ENCODE assay signal across 8 cellular contexts in genomic region chr10:71967958-71968357, GRCh38. TPM values are rescaled to one million over a fixed set of nuclear protein-coding genes. Genes with fewer than 3 reads are reported as not detected.
DNase-seq lines count a peak whose midpoint lies in the region; ATAC-seq and TF ChIP-seq lines count a peak whose summit lies in the region.
"Not testable (repeated sequence)": the region's sequence is repeated elsewhere in the genome, so short reads cannot be mapped to it uniquely, and the experiment has no call there.

No MANE protein-coding gene starts in this region.

- peak overlapping the region; percentile 83 for H3K27ac Mint-ChIP-seq in chondrocyte (ENCODE audit: unreplicated experiment)
- not testable (repeated sequence) for H3K27ac Mint-ChIP-seq in neural progenitor cell

- H3K4me3 Mint-ChIP-seq in chondrocyte (ENCODE audit: unreplicated experiment): not testable (repeated sequence)
- peak overlapping the region; percentile 7 for H3K4me3 Mint-ChIP-seq in neural progenitor cell

- not testable (repeated sequence) for H3K4me3 ChIP-seq in HCT116 (replicated peaks in 1 of 2; ENCODE audit: low read depth in 1 of 2, low read length in 2 of 2); PC-3 (ENCODE audit: low read length); neural progenitor cell; smooth muscle cell

- not testable (repeated sequence) for H3K36me3 Mint-ChIP-seq in chondrocyte (ENCODE audit: low read depth); neural progenitor cell

- H3K27me3 Mint-ChIP-seq in chondrocyte (ENCODE audit: low read depth): not testable (repeated sequence)
- H3K27me3 Mint-ChIP-seq in neural progenitor cell (ENCODE audit: insufficient read depth, low read depth): peaks cover 11% of the 10 kb centered on the region

- not testable (repeated sequence) for H3K27me3 ChIP-seq in HCT116 (ENCODE audit: insufficient read depth, low read length); PC-3 (ENCODE audit: low read length); smooth muscle cell (ENCODE audit: low read depth)
- H3K27me3 ChIP-seq in neural progenitor cell: peaks cover 31% of the 10 kb centered on the region

- not testable (repeated sequence) for BruUV-seq in HCT116 (replicated peaks; lab: Mats Ljungman, UMichigan); PC-3 (replicated peaks; lab: Mats Ljungman, UMichigan)

- not testable (repeated sequence) for H4K20me1 ChIP-seq in HCT116 (ENCODE audit: insufficient read depth); PC-3 (ENCODE audit: low read length)
- H4K20me1 ChIP-seq in neural progenitor cell (ENCODE audit: low read depth) (peaks cover 19% of the 10 kb centered on the region), smooth muscle cell (ENCODE audit: low read depth) (peaks cover 62% of the 10 kb centered on the region)

- H2AFZ ChIP-seq in HCT116 (ENCODE audit: low read depth, low read length, poor library complexity, severe bottlenecking); PC-3 (ENCODE audit: low read length); neural progenitor cell (replicated peaks); smooth muscle cell (ENCODE audit: low read depth): not testable (repeated sequence)

- in situ Hi-C loops in ACHN (cut with HindIII; ENCODE audit: low pct_ligation_motif_present, low pct_unique_long_range_greater_than_20kb, low sequenced_read_pairs): not testable (repeated sequence)

- H3K9me3 ChIP-seq in HCT116 (ENCODE audit: control insufficient read depth in 1 of 2, insufficient read depth in 1 of 2, low read depth in 1 of 2, low read length in 2 of 2); PC-3 (ENCODE audit: low read length); neural progenitor cell (ENCODE audit: low read depth); smooth muscle cell (replicated peaks; ENCODE audit: low read depth): not testable (repeated sequence)

- not testable (repeated sequence) for TF ChIP-seq POLR2A in HCT116 (IDR thresholded peaks at IDR 0.05; ENCODE audit: borderline replicate concordance, extremely low read depth, insufficient read depth, insufficient read length)

- H3K4me2 ChIP-seq in HCT116 (ENCODE audit: low read length): peak overlapping the region; percentile 100
- peak overlapping the region; percentile 98 for H3K4me2 ChIP-seq in PC-3 (ENCODE audit: low read length)
- not testable (repeated sequence) for H3K4me2 ChIP-seq in neural progenitor cell, smooth muscle cell

- H3K36me3 ChIP-seq in HCT116 (ENCODE audit: control insufficient read depth in 1 of 2, insufficient read depth in 2 of 2, low read length in 2 of 2); PC-3 (ENCODE audit: low read depth, low read length); neural progenitor cell; smooth muscle cell (ENCODE audit: low read depth): not testable (repeated sequence)

- H3K9ac ChIP-seq in HCT116 (ENCODE audit: low read length) (0 out of 2 replicates have a peak overlapping the region, but pooled peaks have one; percentile 5), smooth muscle cell (ENCODE audit: low read depth) (peak overlapping the region; percentile 35)
- not testable (repeated sequence) for H3K9ac ChIP-seq in PC-3 (ENCODE audit: low read length); neural progenitor cell

- ATAC-seq in HCT116, PC-3: not testable (repeated sequence)

- intact Hi-C loops in HCT116 (cut with micrococcal nuclease); PC-3 (cut with micrococcal nuclease): not testable (repeated sequence)

- H3K4me1 ChIP-seq in HCT116 (ENCODE audit: control insufficient read depth in 1 of 2, insufficient read depth in 2 of 2, low read length in 2 of 2) (peaks cover 34 to 69% of the 10 kb centered on the region in 2 experiments), PC-3 (ENCODE audit: insufficient read depth, low read length) (peaks cover 80% of the 10 kb centered on the region), neural progenitor cell (peaks cover 18% of the 10 kb centered on the region), smooth muscle cell (ENCODE audit: low read depth) (peaks cover 23% of the 10 kb centered on the region)

- H3K4me1 Mint-ChIP-seq in chondrocyte (ENCODE audit: low read depth): peaks cover 87% of the 10 kb centered on the region
- peaks cover 63% of the 10 kb centered on the region for H3K4me1 Mint-ChIP-seq in neural progenitor cell

- POLR2A ChIA-PET in HCT116 (lab: Charles Lee); PC-3 (lab: Charles Lee; ENCODE audit: unreplicated experiment): not testable (repeated sequence)

- DNase-seq in ACHN (peak; percentile 85), PC-3 (peak; percentile 49), kidney glomerular epithelial cell (lab: John Stamatoyannopoulos, UW) (peak; percentile 90)
- DNase-seq in HCT116 (ENCODE audit: low read depth, low spot score); chondrocyte (ENCODE audit: low spot score); neural progenitor cell (ENCODE audit: low spot score); smooth muscle cell (lab: John Stamatoyannopoulos, UW; ENCODE audit: unreplicated experiment): not testable (repeated sequence)

- H3K9me2 ChIP-seq in HCT116 (ENCODE audit: insufficient read depth); PC-3 (replicated peaks; ENCODE audit: low read length): not testable (repeated sequence)

- TF ChIP-seq CTCF in HCT116 (IDR thresholded peaks at IDR 0.05 in 2 of 3, conservative IDR thresholded peaks at IDR 0.05 in 1 of 3; ENCODE audit: borderline replicate concordance in 1 of 3, insufficient read depth in 1 of 3, low read depth in 2 of 3, low read length in 2 of 3); PC-3 (conservative IDR thresholded peaks at IDR 0.05; ENCODE audit: low read depth, low read length); VCaP (conservative IDR thresholded peaks at IDR 0.05); chondrocyte (IDR thresholded peaks at IDR 0.05); neural progenitor cell (IDR thresholded peaks at IDR 0.05); smooth muscle cell (IDR thresholded peaks at IDR 0.05; ENCODE audit: borderline replicate concordance, insufficient read depth, poor library complexity, severe bottlenecking): not testable (repeated sequence)

- H3K79me2 ChIP-seq in HCT116 (ENCODE audit: insufficient read depth, low read length) (peaks cover 83% of the 10 kb centered on the region), PC-3 (ENCODE audit: low read length) (peaks cover 80% of the 10 kb centered on the region), neural progenitor cell (ENCODE audit: low read depth) (peaks cover 33% of the 10 kb centered on the region), smooth muscle cell (ENCODE audit: low read depth) (peaks cover 67% of the 10 kb centered on the region)

- WGBS in smooth muscle cell (ENCODE audit: low lambda C conversion rate): 89% methylated on average over 8 of the region's 8 CpGs

- CTCF ChIA-PET in HCT116 (lab: Charles Lee): not testable (repeated sequence)
- CTCF ChIA-PET in PC-3 (lab: Charles Lee): interaction anchor here (1.7 kb wide), 1 partner anchor 81 kb away, joined by 8 read pairs; no protein-coding TSS in a partner anchor

- not testable (repeated sequence) for H3K9me3 Mint-ChIP-seq in chondrocyte (ENCODE audit: low read depth); neural progenitor cell

- RAD21 ChIA-PET in HCT116 (lab: Charles Lee; ENCODE audit: low non-redundant PET in 1 of 2, low total read pairs in 2 of 2, uncharacterized antibody in 2 of 2, unreplicated experiment in 2 of 2): not testable (repeated sequence)

- not testable (repeated sequence) for H3K27ac ChIP-seq in HCT116 (ENCODE audit: low read depth, low read length); neural progenitor cell
- H3K27ac ChIP-seq in PC-3 (ENCODE audit: low read length) (peak overlapping the region; percentile 69), VCaP (peak overlapping the region; percentile 81), smooth muscle cell (ENCODE audit: low read depth) (peak overlapping the region; percentile 45)

- TF ChIP-seq RAD21 in HCT116 (IDR thresholded peaks at IDR 0.05; ENCODE audit: low read depth): not testable (repeated sequence)

- not testable (repeated sequence) for H3F3A ChIP-seq in PC-3 (ENCODE audit: low read length, unreplicated experiment); neural progenitor cell (ENCODE audit: low read depth); smooth muscle cell (ENCODE audit: low read depth)

RNA-seq across cellular contexts. Expression of gene CHST3, which starts 3.8 kb away (rescaled TPM):
- 10.6 TPM for total RNA-seq in HCT116 (2021; ENCODE audit: unreplicated experiment)
- polyA plus RNA-seq in HCT116 (2012): 7.3 and 7.8 TPM in 2 replicates
- 12.7 and 17.0 TPM in 2 replicates for total RNA-seq in PC-3 (2014; rRNA removed)
- total RNA-seq in chondrocyte: 43.9 to 65.4 TPM (median 63.2 TPM) in 3 replicates
- total RNA-seq in neural progenitor cell (ENCODE audit: low replicate concordance): 9.1 and 11.9 TPM in 2 replicates
- 10.6 and 13.6 TPM in 2 replicates for total RNA-seq in smooth muscle cell
- 7.0 and 8.5 TPM in 2 replicates for polyA plus RNA-seq in smooth muscle cell
